In the genomic region with DNA sequence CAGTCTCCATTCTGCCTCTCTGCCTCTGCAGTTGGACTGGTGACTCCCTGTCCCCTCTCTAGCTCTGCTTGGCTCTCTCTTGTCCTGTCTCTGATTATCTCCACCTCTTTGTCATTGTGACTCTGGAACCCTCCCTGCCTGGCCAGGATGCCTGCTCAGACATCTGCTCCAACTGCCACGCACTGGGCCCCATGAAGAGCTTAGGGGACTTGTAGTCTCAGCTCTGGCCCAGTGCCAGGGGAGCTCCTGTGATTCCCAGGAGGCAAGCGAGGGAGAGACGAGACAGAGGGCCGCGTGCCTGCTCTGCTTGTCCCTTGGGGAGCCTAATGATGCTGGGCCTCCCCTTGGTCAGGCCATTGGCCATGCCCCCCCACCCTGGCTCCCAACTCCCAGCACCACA, we compare ENCODE assay signal across 12 cellular contexts. TPM values are rescaled to one million over a fixed set of nuclear protein-coding genes. Genes with fewer than 3 reads are reported as not detected.
DNase-seq lines count a peak whose midpoint lies in the region; TF ChIP-seq lines count a peak whose summit lies in the region.
"Had no signal": no experiment of that assay in that cellular context is flagged by ENCODE, and none has a peak within 500 bp of the region (broad histone marks: within the 10 kb centered on the region; RNA-seq: fewer than 3 reads in every experiment).

No MANE protein-coding gene starts in this region.

- intact Hi-C loops in dorsolateral prefrontal cortex (cut with DNase I) = no loop called here

- peaks cover 52% of the 10 kb centered on the region for H3K4me1 Mint-ChIP-seq in osteocyte (ENCODE audit: unreplicated experiment)

- H3K4me3 ChIP-seq in GM12865 (ENCODE audit: low read depth, low read length) (no peak overlapping the region), dorsolateral prefrontal cortex (no peak overlapping the region)

- no peaks in the 10 kb centered on the region for H3K36me3 Mint-ChIP-seq in osteocyte (ENCODE audit: unreplicated experiment)
- H3K36me3 Mint-ChIP-seq: naive thymus-derived CD8-positive, alpha-beta T cell had no signal

- H3K9me3 Mint-ChIP-seq in osteocyte (ENCODE audit: unreplicated experiment) = no peaks in the 10 kb centered on the region
- H3K9me3 Mint-ChIP-seq: naive thymus-derived CD8-positive, alpha-beta T cell had no signal

- peak overlapping the region; percentile 50 for H3K27ac Mint-ChIP-seq in osteocyte (ENCODE audit: unreplicated experiment)

- peak overlapping the region in 55 of 59 donors; percentile 0 to 85 (median 65) for H3K27ac ChIP-seq in dorsolateral prefrontal cortex

- H3K27me3 ChIP-seq in dorsolateral prefrontal cortex = no peaks in the 10 kb centered on the region

- TF ChIP-seq CTCF in GM12865 (IDR thresholded peaks at IDR 0.05; ENCODE audit: insufficient read depth, low read depth, low read length, missing control alignments) (no peak), dorsolateral prefrontal cortex (IDR thresholded peaks at IDR 0.05 in 54 of 56, conservative IDR thresholded peaks at IDR 0.05 in 2 of 56; ENCODE audit: low read depth in 1 of 56, partially characterized antibody in 56 of 56) (no peak), osteocyte (IDR thresholded peaks at IDR 0.05) (no peak)

- no peaks in the 10 kb centered on the region for H3K27me3 Mint-ChIP-seq in osteocyte (ENCODE audit: unreplicated experiment)
- H3K27me3 Mint-ChIP-seq: naive thymus-derived CD8-positive, alpha-beta T cell had no signal

- no peak overlapping the region for H3K4me3 Mint-ChIP-seq in osteocyte (ENCODE audit: unreplicated experiment)
- H3K4me3 Mint-ChIP-seq: naive thymus-derived CD8-positive, alpha-beta T cell had no signal

- DNase-seq in GM12865 (ENCODE audit: low read depth) (peak; percentile 28), NCI-H345 treated with DMSO at 0.1 percent for 48 hours (lab: John Stamatoyannopoulos, UW; ENCODE audit: unreplicated experiment) (peak; percentile 53), dorsolateral prefrontal cortex (peak in 2 of 10 donors; percentile 45 to 53), osteocyte (ENCODE audit: extremely low spot score, unreplicated experiment) (no peak), kidney glomerular epithelial cell (lab: John Stamatoyannopoulos, UW) (no peak), AML-193 (lab: John Stamatoyannopoulos, UW) (no peak), NCI-H128 (lab: John Stamatoyannopoulos, UW; ENCODE audit: unreplicated experiment) (no peak)
- no peak for DNase-seq in activated T-cell treated with anti-CD3 and anti-CD28 coated beads, Interleukin-2, amount 50 U/mL, for 1 hour
- DNase-seq: activated CD8-positive, alpha-beta memory T cell treated with anti-CD3 and anti-CD28 coated beads, Interleukin-2, amount 50 U/mL, for 48 hours; central memory CD4-positive, alpha-beta T cell; naive thymus-derived CD8-positive, alpha-beta T cell; stimulated activated CD4-positive, alpha-beta T cell treated with anti-CD3 and anti-CD28 coated beads, Interleukin-1b, Interleukin-23, amount 100 ng/mL, for 48 hours had no signal

RNA-seq across cellular contexts. Expression of a gene that starts 26.2 kb away (rescaled TPM):
- total RNA-seq in dorsolateral prefrontal cortex (100 to 1,000 TPM; 154 to 416 (median 290) TPM), osteocyte (881 and 957 TPM in 2 replicates)

RNA-seq across cellular contexts. Expression of a gene that starts 34.5 kb away (rescaled TPM):
- 10 to 100 TPM; 29.0 to 90.9 (median 44.8) TPM for total RNA-seq in dorsolateral prefrontal cortex
- 19.4 and 21.2 TPM in 2 replicates for total RNA-seq in osteocyte

RNA-seq across cellular contexts. Expression of a gene that starts 38.5 kb away (rescaled TPM):
- 10 to 100 TPM in 116 of 120 experiments, 1 to 10 TPM in 4; 8.1 to 33.2 (median 16.3) TPM for total RNA-seq in dorsolateral prefrontal cortex
- total RNA-seq in osteocyte = 31.0 and 40.1 TPM in 2 replicates

RNA-seq across cellular contexts. Expression of a gene that starts 47.0 kb away (rescaled TPM):
- 10 to 100 TPM; 31.4 to 85.8 (median 60.7) TPM for total RNA-seq in dorsolateral prefrontal cortex
- total RNA-seq in osteocyte = 12.2 and 14.6 TPM in 2 replicates

RNA-seq across cellular contexts. Expression of a gene that starts 48.0 kb away (rescaled TPM):
- 10 to 100 TPM in 117 of 120 experiments, 1 to 10 TPM in 3; 7.7 to 21.5 (median 14.8) TPM for total RNA-seq in dorsolateral prefrontal cortex
- 42.7 and 45.2 TPM in 2 replicates for total RNA-seq in osteocyte

Comparison
In these comparisons a context has a peak if more than half of its experiments do, and no peak if none do; other contexts are left out.
1. DNase-seq: peak in GM12865 (single experiment) and NCI-H345 treated with DMSO at 0.1 percent for 48 hours (single experiment); none in osteocyte (single experiment), kidney glomerular epithelial cell (single experiment), AML-193 (0 of 2), NCI-H128 (single experiment) and activated T-cell treated with anti-CD3 and anti-CD28 coated beads, Interleukin-2, amount 50 U/mL, for 1 hour (single experiment).